8 cellular contexts compared by ENCODE assay signal in genomic region chr14:23301969-23302289, GRCh38. TPM values are rescaled to one million over a fixed set of nuclear protein-coding genes. Genes with fewer than 3 reads are reported as not detected.
DNase-seq lines count a peak whose midpoint lies in the region; ATAC-seq, FAIRE-seq and TF ChIP-seq lines count a peak whose summit lies in the region.

No MANE protein-coding gene starts in this region.

- H3K4me2 ChIP-seq in A549 (peak overlapping the region; percentile 84), HepG2 (ENCODE audit: low read depth, low read length) (peak overlapping the region; percentile 96)

- FAIRE-seq in A549 (lab: Jason Lieb, UNC), result no peak
- no peak for FAIRE-seq in HepG2 (lab: Jason Lieb, UNC)

- TF ChIP-seq POLR2A in A549 (IDR thresholded peaks at IDR 0.05; ENCODE audit: low read length) (peak; percentile 90), HepG2 (IDR thresholded peaks at IDR 0.05; ENCODE audit: insufficient read depth in 1 of 2, low read depth in 2 of 2, low read length in 2 of 2) (peak in 1 of 2 experiments; percentile 97; a peak in 2 of 4 replicates), transverse colon (IDR thresholded peaks at IDR 0.05) (peak; percentile 72)

- TF ChIP-seq EP300 in A549 (IDR thresholded peaks at IDR 0.05) (no peak), HepG2 (IDR thresholded peaks at IDR 0.05; ENCODE audit: low read depth in 2 of 2, low read length in 2 of 2) (peak in 1 of 2 experiments; percentile 2; a peak in 1 of 4 replicates), HepG2 (CRISPR knock-in tag; IDR thresholded peaks at IDR 0.05; ENCODE audit: borderline replicate concordance) (no peak; the same call in none of the 2 replicates), transverse colon (IDR thresholded peaks at IDR 0.05; ENCODE audit: low read depth) (no peak)

- H3K36me3 ChIP-seq in HepG2 (replicated peaks in 1 of 2; ENCODE audit: control insufficient read depth in 1 of 2, insufficient read depth in 2 of 2, low read length in 2 of 2) (peaks cover 3% of the 10 kb centered on the region in 2 experiments; a peak in 1 of 5 replicates), transverse colon (no peaks in the 10 kb centered on the region)

- ATAC-seq in A549 (peak; percentile 49 to 50), GM19035 (IDR thresholded peaks at IDR 0.05; ENCODE audit: unreplicated experiment) (peak; percentile 15), HG03432 (IDR thresholded peaks at IDR 0.05; ENCODE audit: unreplicated experiment) (peak; percentile 16), HepG2 (peak; percentile 34)

- in situ Hi-C loops in HepG2 (cut with HindIII; ENCODE audit: extremely low pct_ligation_motif_present, low pct_unique_long_range_greater_than_20kb) (loop anchor here (25.0 kb wide), 1 partner anchor 835 kb away; the partner anchor contains the start of genes EMC9, FITM1, PSME1 and PSME2), transverse colon (cut with MboI; ENCODE audit: low pct_ligation_motif_present in 1 of 4, low pct_unique_long_range_greater_than_20kb in 1 of 4, low sequenced_read_pairs in 3 of 4) (no loop called here)

- intact Hi-C loops in HepG2 (cut with micrococcal nuclease; ENCODE audit: unreplicated experiment) (loop anchor here (1.0 to 10.0 kb wide), 5 partner anchors 16 to 993 kb away; partner anchors contain the start of genes AJUBA, DCAF11, DHRS1 and HOMEZ), transverse colon (cut with DNase I; ENCODE audit: low total_unique reads) (no loop called here)

- H3K27ac ChIP-seq in A549, result peak overlapping the region; percentile 92
- peak overlapping the region; percentile 96 for H3K27ac ChIP-seq in angular gyrus (ENCODE audit: low read depth, low read length)
- peak overlapping the region; percentile 91 for H3K27ac ChIP-seq in HepG2 (ENCODE audit: extremely low read length, insufficient read depth, low read length)
- peak overlapping the region; percentile 99 to 100 (median 99) for H3K27ac ChIP-seq in transverse colon

- H2AFZ ChIP-seq in HepG2 (ENCODE audit: low read length), result no peak overlapping the region

- TF ChIP-seq RAD21 in A549 (conservative IDR thresholded peaks at IDR 0.05 in 1 of 2, IDR thresholded peaks at IDR 0.05 in 1 of 2), result no peak
- no peak; the same call in 1 of the 2 replicates for TF ChIP-seq RAD21 in HepG2 (CRISPR knock-in tag; IDR thresholded peaks at IDR 0.05)

- peak overlapping the region; percentile 82 for H3K9ac ChIP-seq in HepG2 (ENCODE audit: insufficient read depth, low read depth, low read length)

- CTCF ChIA-PET in A549 (lab: Yijun Ruan, JAX), result interaction anchor here (1.0 to 12.8 kb wide), 7 partner anchors 8 to 257 kb away, joined by 3 to 254 read pairs (median 15); partner anchors contain the start of genes HOMEZ and PABPN1
- CTCF ChIA-PET in HepG2 (lab: Yijun Ruan, JAX; ENCODE audit: low intra/inter-chr PET ratio, low total read pairs), result interaction anchor here (1.4 to 2.3 kb wide), 2 partner anchors 20 to 37 kb away, joined by 7 to 12 read pairs; partner anchors contain the start of gene PABPN1

- H3K4me1 ChIP-seq in A549 (peaks cover 23% of the 10 kb centered on the region), HepG2 (ENCODE audit: insufficient read depth, low read length) (peaks cover 57% of the 10 kb centered on the region), transverse colon (peaks cover 17 to 40% (median 29%) of the 10 kb centered on the region in 4 donors)

- no peaks in the 10 kb centered on the region for H4K20me1 ChIP-seq in HepG2 (ENCODE audit: insufficient read depth, low read length)

- peaks cover 6% of the 10 kb centered on the region for H3K79me2 ChIP-seq in HepG2 (ENCODE audit: insufficient read depth, low read length)

- TSS peak; percentile 32 for BruUV-seq in HepG2 (replicated peaks; lab: Mats Ljungman, UMichigan)

- POLR2A ChIA-PET in A549 (lab: Yijun Ruan, JAX) (interaction anchor here (0.6 to 4.1 kb wide), 9 partner anchors 9 to 914 kb away, joined by 3 to 40 read pairs (median 5); partner anchors contain the start of genes ACIN1, C14orf119, HOMEZ and MDP1), HepG2 (lab: Yijun Ruan, JAX) (interaction anchor here (0.5 to 18.7 kb wide), 35 partner anchors 9 to 1791 kb away, joined by 3 to 1053 read pairs (median 5); partner anchors contain the start of genes ACIN1, AJUBA, AP1G2 and C14orf119)

- no peaks in the 10 kb centered on the region for H3K9me3 ChIP-seq in A549
- H3K9me3 ChIP-seq in HepG2 (ENCODE audit: low read length), result no peaks in the 10 kb centered on the region
- H3K9me3 ChIP-seq in transverse colon, result no peaks in the 10 kb centered on the region

- WGBS in A549 (ENCODE audit: missing lambda C conversion rate), result 0% methylated on average over 6 of the region's 25 CpGs
- WGBS in HepG2 (ENCODE audit: low lambda C conversion rate), result 2% methylated on average over 20 of the region's 25 CpGs
- WGBS in transverse colon (ENCODE audit: low coverage in 1 of 2), 2 donors, result 0% methylated on average over 16 of the region's 25 CpGs; no CpG with 5 or more reads in 1 of the 2 donors

- DNase-seq in A549 (ENCODE audit: low read depth in 1 of 2, low spot score in 1 of 2) (no peak), HepG2 (ENCODE audit: low spot score) (no peak), transverse colon (no peak), GDM1 (lab: John Stamatoyannopoulos, UW) (no peak)
- DNase-seq in stimulated activated CD4-positive, alpha-beta T cell treated with anti-CD3 and anti-CD28 coated beads, Interleukin-4, amount 100 ng/mL, for 1 hour, result no peak

- H3K4me3 ChIP-seq in A549 (peak overlapping the region; percentile 58), HepG2 (replicated peaks in 1 of 3; ENCODE audit: insufficient read depth in 1 of 3, low read depth in 2 of 3, low read length in 3 of 3) (peak overlapping the region; percentile 61 to 88 (median 67)), transverse colon (peak overlapping the region; percentile 55 to 87 (median 75))

- TF ChIP-seq CTCF in A549 (IDR thresholded peaks at IDR 0.05) (no peak), HepG2 (CRISPR knock-in tag; IDR thresholded peaks at IDR 0.05) (no peak), transverse colon (IDR thresholded peaks at IDR 0.05) (no peak)

- no peaks in the 10 kb centered on the region; a peak in 1 of 5 replicates for H3K27me3 ChIP-seq in HepG2 (ENCODE audit: control insufficient read depth in 1 of 2, insufficient read depth in 2 of 2, low read length in 2 of 2)
- no peaks in the 10 kb centered on the region for H3K27me3 ChIP-seq in transverse colon

RNA-seq across cellular contexts. Expression of gene PPP1R3E, which starts 0.7 kb away (rescaled TPM):
- 11.1 and 12.4 TPM in 2 replicates for polyA plus RNA-seq in A549 (2011; rRNA removed)
- polyA plus RNA-seq in A549 (2012; cell fraction: cytosol; rRNA removed), result 5.0 and 5.1 TPM in 2 replicates
- 19.8 and 39.9 TPM in 2 replicates for polyA plus RNA-seq in A549 (2012; cell fraction: nucleus; rRNA removed)
- polyA plus RNA-seq in A549 (2017; fragmentation: RNase III; extraction: RNeasy Plus Mini Kit Qiagen cat#74134 plus additional on column Dnase treatment), result 5.3 to 7.5 TPM (median 6.8 TPM) in 3 replicates
- polyA minus RNA-seq in A549 (2011; rRNA and poly(A)+ RNA removed), result 4.9 and 6.7 TPM in 2 replicates
- total RNA-seq in HepG2 (2016; rRNA removed; fragmentation: Illumina TruSeq; extraction: Trizol), result 8.3 and 16.5 TPM in 2 replicates
- total RNA-seq in HepG2 (2016; cell fraction: cytosol; rRNA removed; fragmentation: Illumina TruSeq; extraction: Trizol; ENCODE audit: low read depth), result 2.5 and 3.0 TPM in 2 replicates
- 8.0 and 15.9 TPM in 2 replicates for total RNA-seq in HepG2 (2016; cell fraction: insoluble cytoplasmic fraction; rRNA removed; fragmentation: Illumina TruSeq; extraction: Trizol)
- total RNA-seq in HepG2 (2016; cell fraction: membrane; rRNA removed; fragmentation: Illumina TruSeq; extraction: Trizol), result 7.4 and 8.8 TPM in 2 replicates
- total RNA-seq in HepG2 (2016; cell fraction: nucleus; rRNA removed; fragmentation: Illumina TruSeq; extraction: Trizol), result 19.8 and 23.1 TPM in 2 replicates
- polyA plus RNA-seq in HepG2 (2011; rRNA removed), result 22.5 and 26.5 TPM in 2 replicates
- polyA plus RNA-seq in HepG2 (2011; cell fraction: cytosol; rRNA removed), result 7.4 and 8.8 TPM in 2 replicates
- polyA plus RNA-seq in HepG2 (2011; cell fraction: nucleus; rRNA removed), result 76.6 and 82.6 TPM in 2 replicates
- 17.5 and 26.4 TPM in 2 replicates for polyA plus RNA-seq in HepG2 (2012)
- polyA plus RNA-seq in HepG2 (2016; cell fraction: cytosol; fragmentation: Illumina TruSeq; extraction: Trizol; ENCODE audit: low read depth), result 3.7 and 5.1 TPM in 2 replicates
- polyA plus RNA-seq in HepG2 (2016; cell fraction: insoluble cytoplasmic fraction; fragmentation: Illumina TruSeq; extraction: Trizol; ENCODE audit: low read depth), result 11.7 and 14.7 TPM in 2 replicates
- polyA plus RNA-seq in HepG2 (2016; cell fraction: membrane; fragmentation: Illumina TruSeq; extraction: Trizol; ENCODE audit: low read depth), result 7.2 and 7.4 TPM in 2 replicates
- polyA plus RNA-seq in HepG2 (2016; cell fraction: nucleus; fragmentation: Illumina TruSeq; extraction: Trizol; ENCODE audit: insufficient read depth, low read depth), result 47.6 and 61.8 TPM in 2 replicates
- 10.2 and 19.7 TPM in 2 replicates for polyA minus RNA-seq in HepG2 (2011; rRNA and poly(A)+ RNA removed; ENCODE audit: low replicate concordance)
- 2.6 and 4.5 TPM in 2 replicates for polyA minus RNA-seq in HepG2 (2011; cell fraction: cytosol; rRNA and poly(A)+ RNA removed)
- 55.5 and 56.2 TPM in 2 replicates for polyA minus RNA-seq in HepG2 (2011; cell fraction: nucleus; rRNA and poly(A)+ RNA removed)
- total RNA-seq in transverse colon, result 10 to 100 TPM in 3 of 4 donors, 1 to 10 TPM in 1; 9.1 to 13.9 (median 11.0) TPM

RNA-seq across cellular contexts. Expression of gene BCL2L2, which starts 4.7 kb away (rescaled TPM):
- polyA plus RNA-seq in A549 (2011; rRNA removed), result 17.8 and 20.8 TPM in 2 replicates
- polyA plus RNA-seq in A549 (2012; cell fraction: cytosol; rRNA removed), result 15.4 and 18.6 TPM in 2 replicates
- polyA plus RNA-seq in A549 (2012; cell fraction: nucleus; rRNA removed), result 18.1 and 31.0 TPM in 2 replicates
- polyA plus RNA-seq in A549 (2017; fragmentation: RNase III; extraction: RNeasy Plus Mini Kit Qiagen cat#74134 plus additional on column Dnase treatment), result 24.7 to 25.4 TPM (median 25.2 TPM) in 3 replicates
- polyA minus RNA-seq in A549 (2011; rRNA and poly(A)+ RNA removed), result 10.5 and 11.0 TPM in 2 replicates
- 26.6 and 28.1 TPM in 2 replicates for total RNA-seq in HepG2 (2016; rRNA removed; fragmentation: Illumina TruSeq; extraction: Trizol)
- 5.8 and 7.1 TPM in 2 replicates for total RNA-seq in HepG2 (2016; cell fraction: cytosol; rRNA removed; fragmentation: Illumina TruSeq; extraction: Trizol; ENCODE audit: low read depth)
- total RNA-seq in HepG2 (2016; cell fraction: insoluble cytoplasmic fraction; rRNA removed; fragmentation: Illumina TruSeq; extraction: Trizol), result 23.5 and 29.8 TPM in 2 replicates
- 24.4 and 25.0 TPM in 2 replicates for total RNA-seq in HepG2 (2016; cell fraction: membrane; rRNA removed; fragmentation: Illumina TruSeq; extraction: Trizol)
- total RNA-seq in HepG2 (2016; cell fraction: nucleus; rRNA removed; fragmentation: Illumina TruSeq; extraction: Trizol), result 38.0 and 39.0 TPM in 2 replicates
- 49.8 and 58.5 TPM in 2 replicates for polyA plus RNA-seq in HepG2 (2011; rRNA removed)
- polyA plus RNA-seq in HepG2 (2011; cell fraction: cytosol; rRNA removed), result 47.5 and 52.5 TPM in 2 replicates
- polyA plus RNA-seq in HepG2 (2011; cell fraction: nucleus; rRNA removed), result 125 and 134 TPM in 2 replicates
- 58.4 and 61.4 TPM in 2 replicates for polyA plus RNA-seq in HepG2 (2012)
- polyA plus RNA-seq in HepG2 (2016; cell fraction: cytosol; fragmentation: Illumina TruSeq; extraction: Trizol; ENCODE audit: low read depth), result 5.0 and 5.6 TPM in 2 replicates
- polyA plus RNA-seq in HepG2 (2016; cell fraction: insoluble cytoplasmic fraction; fragmentation: Illumina TruSeq; extraction: Trizol; ENCODE audit: low read depth), result 24.9 and 26.1 TPM in 2 replicates
- polyA plus RNA-seq in HepG2 (2016; cell fraction: membrane; fragmentation: Illumina TruSeq; extraction: Trizol; ENCODE audit: low read depth), result 16.9 and 17.1 TPM in 2 replicates
- 62.1 and 68.2 TPM in 2 replicates for polyA plus RNA-seq in HepG2 (2016; cell fraction: nucleus; fragmentation: Illumina TruSeq; extraction: Trizol; ENCODE audit: insufficient read depth, low read depth)
- 14.9 and 41.6 TPM in 2 replicates for polyA minus RNA-seq in HepG2 (2011; rRNA and poly(A)+ RNA removed; ENCODE audit: low replicate concordance)
- 15.1 and 17.5 TPM in 2 replicates for polyA minus RNA-seq in HepG2 (2011; cell fraction: cytosol; rRNA and poly(A)+ RNA removed)
- 64.5 and 72.0 TPM in 2 replicates for polyA minus RNA-seq in HepG2 (2011; cell fraction: nucleus; rRNA and poly(A)+ RNA removed)
- 10 to 100 TPM; 23.9 to 49.0 (median 43.0) TPM for total RNA-seq in transverse colon

RNA-seq across cellular contexts. Expression of gene HOMEZ, which starts 16.0 kb away (rescaled TPM):
- polyA plus RNA-seq in A549 (2011; rRNA removed), result 9.2 and 11.7 TPM in 2 replicates
- polyA plus RNA-seq in A549 (2012; cell fraction: cytosol; rRNA removed), result 6.4 and 6.8 TPM in 2 replicates
- polyA plus RNA-seq in A549 (2012; cell fraction: nucleus; rRNA removed), result 5.3 and 5.5 TPM in 2 replicates
- 7.7 to 8.8 TPM (median 8.4 TPM) in 3 replicates for polyA plus RNA-seq in A549 (2017; fragmentation: RNase III; extraction: RNeasy Plus Mini Kit Qiagen cat#74134 plus additional on column Dnase treatment)
- 20.0 and 25.1 TPM in 2 replicates for polyA minus RNA-seq in A549 (2011; rRNA and poly(A)+ RNA removed)
- 13.6 and 14.5 TPM in 2 replicates for total RNA-seq in HepG2 (2016; rRNA removed; fragmentation: Illumina TruSeq; extraction: Trizol)
- 11.3 and 13.1 TPM in 2 replicates for total RNA-seq in HepG2 (2016; cell fraction: cytosol; rRNA removed; fragmentation: Illumina TruSeq; extraction: Trizol; ENCODE audit: low read depth)
- 10.5 and 16.1 TPM in 2 replicates for total RNA-seq in HepG2 (2016; cell fraction: insoluble cytoplasmic fraction; rRNA removed; fragmentation: Illumina TruSeq; extraction: Trizol)
- total RNA-seq in HepG2 (2016; cell fraction: membrane; rRNA removed; fragmentation: Illumina TruSeq; extraction: Trizol), result 14.8 and 16.4 TPM in 2 replicates
- total RNA-seq in HepG2 (2016; cell fraction: nucleus; rRNA removed; fragmentation: Illumina TruSeq; extraction: Trizol), result 10.9 and 15.9 TPM in 2 replicates
- polyA plus RNA-seq in HepG2 (2011; rRNA removed), result 31.8 and 35.0 TPM in 2 replicates
- polyA plus RNA-seq in HepG2 (2011; cell fraction: cytosol; rRNA removed), result 26.7 and 26.8 TPM in 2 replicates
- 13.9 and 15.8 TPM in 2 replicates for polyA plus RNA-seq in HepG2 (2011; cell fraction: nucleus; rRNA removed)
- polyA plus RNA-seq in HepG2 (2012), result 11.3 and 15.2 TPM in 2 replicates
- 29.8 and 33.7 TPM in 2 replicates for polyA plus RNA-seq in HepG2 (2016; cell fraction: cytosol; fragmentation: Illumina TruSeq; extraction: Trizol; ENCODE audit: low read depth)
- 16.7 and 23.2 TPM in 2 replicates for polyA plus RNA-seq in HepG2 (2016; cell fraction: insoluble cytoplasmic fraction; fragmentation: Illumina TruSeq; extraction: Trizol; ENCODE audit: low read depth)
- 23.7 and 26.4 TPM in 2 replicates for polyA plus RNA-seq in HepG2 (2016; cell fraction: membrane; fragmentation: Illumina TruSeq; extraction: Trizol; ENCODE audit: low read depth)
- 20.7 and 24.1 TPM in 2 replicates for polyA plus RNA-seq in HepG2 (2016; cell fraction: nucleus; fragmentation: Illumina TruSeq; extraction: Trizol; ENCODE audit: insufficient read depth, low read depth)
- 56.0 and 72.1 TPM in 2 replicates for polyA minus RNA-seq in HepG2 (2011; rRNA and poly(A)+ RNA removed; ENCODE audit: low replicate concordance)
- 22.0 and 25.8 TPM in 2 replicates for polyA minus RNA-seq in HepG2 (2011; cell fraction: cytosol; rRNA and poly(A)+ RNA removed)
- polyA minus RNA-seq in HepG2 (2011; cell fraction: nucleus; rRNA and poly(A)+ RNA removed), result 19.6 and 28.8 TPM in 2 replicates
- 10 to 100 TPM in 2 of 4 donors, 1 to 10 TPM in 2; 1.9 to 12.9 (median 8.6) TPM for total RNA-seq in transverse colon

RNA-seq across cellular contexts. Expression of gene PABPN1, which starts 19.3 kb away (rescaled TPM):
- polyA plus RNA-seq in A549 (2011; rRNA removed), result 197 and 234 TPM in 2 replicates
- polyA plus RNA-seq in A549 (2012; cell fraction: cytosol; rRNA removed), result 170 TPM in 2 replicates
- polyA plus RNA-seq in A549 (2012; cell fraction: nucleus; rRNA removed), result 227 and 314 TPM in 2 replicates
- 148 to 158 TPM (median 157 TPM) in 3 replicates for polyA plus RNA-seq in A549 (2017; fragmentation: RNase III; extraction: RNeasy Plus Mini Kit Qiagen cat#74134 plus additional on column Dnase treatment)
- polyA minus RNA-seq in A549 (2011; rRNA and poly(A)+ RNA removed), result 73.1 and 92.0 TPM in 2 replicates
- 173 and 233 TPM in 2 replicates for total RNA-seq in HepG2 (2016; rRNA removed; fragmentation: Illumina TruSeq; extraction: Trizol)
- total RNA-seq in HepG2 (2016; cell fraction: cytosol; rRNA removed; fragmentation: Illumina TruSeq; extraction: Trizol; ENCODE audit: low read depth), result 164 and 170 TPM in 2 replicates
- total RNA-seq in HepG2 (2016; cell fraction: insoluble cytoplasmic fraction; rRNA removed; fragmentation: Illumina TruSeq; extraction: Trizol), result 151 and 261 TPM in 2 replicates
- 240 and 258 TPM in 2 replicates for total RNA-seq in HepG2 (2016; cell fraction: membrane; rRNA removed; fragmentation: Illumina TruSeq; extraction: Trizol)
- total RNA-seq in HepG2 (2016; cell fraction: nucleus; rRNA removed; fragmentation: Illumina TruSeq; extraction: Trizol), result 233 and 257 TPM in 2 replicates
- 524 and 560 TPM in 2 replicates for polyA plus RNA-seq in HepG2 (2011; rRNA removed)
- polyA plus RNA-seq in HepG2 (2011; cell fraction: cytosol; rRNA removed), result 223 and 254 TPM in 2 replicates
- polyA plus RNA-seq in HepG2 (2011; cell fraction: nucleus; rRNA removed), result 1,653 and 1,890 TPM in 2 replicates
- polyA plus RNA-seq in HepG2 (2012), result 250 and 273 TPM in 2 replicates
- 203 and 217 TPM in 2 replicates for polyA plus RNA-seq in HepG2 (2016; cell fraction: cytosol; fragmentation: Illumina TruSeq; extraction: Trizol; ENCODE audit: low read depth)
- polyA plus RNA-seq in HepG2 (2016; cell fraction: insoluble cytoplasmic fraction; fragmentation: Illumina TruSeq; extraction: Trizol; ENCODE audit: low read depth), result 267 and 292 TPM in 2 replicates
- 282 and 307 TPM in 2 replicates for polyA plus RNA-seq in HepG2 (2016; cell fraction: membrane; fragmentation: Illumina TruSeq; extraction: Trizol; ENCODE audit: low read depth)
- polyA plus RNA-seq in HepG2 (2016; cell fraction: nucleus; fragmentation: Illumina TruSeq; extraction: Trizol; ENCODE audit: insufficient read depth, low read depth), result 742 and 751 TPM in 2 replicates
- polyA minus RNA-seq in HepG2 (2011; rRNA and poly(A)+ RNA removed; ENCODE audit: low replicate concordance), result 87.7 and 98.1 TPM in 2 replicates
- 48.4 and 51.4 TPM in 2 replicates for polyA minus RNA-seq in HepG2 (2011; cell fraction: cytosol; rRNA and poly(A)+ RNA removed)
- 305 and 331 TPM in 2 replicates for polyA minus RNA-seq in HepG2 (2011; cell fraction: nucleus; rRNA and poly(A)+ RNA removed)
- 100 to 1,000 TPM in 1 of 4 donors, 10 to 100 TPM in 3; 50.0 to 149 (median 63.7) TPM for total RNA-seq in transverse colon

RNA-seq across cellular contexts. Expression of gene SLC22A17, which starts 50.8 kb away (rescaled TPM):
- 3.5 and 4.6 TPM in 2 replicates for polyA plus RNA-seq in A549 (2011; rRNA removed)
- 4.1 and 5.6 TPM in 2 replicates for polyA plus RNA-seq in A549 (2012; cell fraction: cytosol; rRNA removed)
- polyA plus RNA-seq in A549 (2012; cell fraction: nucleus; rRNA removed), result 23.6 and 27.7 TPM in 2 replicates
- 6.3 to 9.6 TPM (median 8.4 TPM) in 3 replicates for polyA plus RNA-seq in A549 (2017; fragmentation: RNase III; extraction: RNeasy Plus Mini Kit Qiagen cat#74134 plus additional on column Dnase treatment)
- 3.5 and 4.2 TPM in 2 replicates for polyA minus RNA-seq in A549 (2011; rRNA and poly(A)+ RNA removed)
- 0.48 and 0.95 TPM in 2 replicates for total RNA-seq in HepG2 (2016; rRNA removed; fragmentation: Illumina TruSeq; extraction: Trizol)
- 0.30 TPM in 1 of 2 replicates, not detected in the other for total RNA-seq in HepG2 (2016; cell fraction: cytosol; rRNA removed; fragmentation: Illumina TruSeq; extraction: Trizol; ENCODE audit: low read depth)
- 0.21 and 0.91 TPM in 2 replicates for total RNA-seq in HepG2 (2016; cell fraction: insoluble cytoplasmic fraction; rRNA removed; fragmentation: Illumina TruSeq; extraction: Trizol)
- 0.12 and 0.31 TPM in 2 replicates for total RNA-seq in HepG2 (2016; cell fraction: membrane; rRNA removed; fragmentation: Illumina TruSeq; extraction: Trizol)
- 1.2 TPM in 2 replicates for total RNA-seq in HepG2 (2016; cell fraction: nucleus; rRNA removed; fragmentation: Illumina TruSeq; extraction: Trizol)
- polyA plus RNA-seq in HepG2 (2011; rRNA removed), result 1.1 and 1.8 TPM in 2 replicates
- polyA plus RNA-seq in HepG2 (2011; cell fraction: cytosol; rRNA removed), result 0.69 and 0.98 TPM in 2 replicates
- polyA plus RNA-seq in HepG2 (2011; cell fraction: nucleus; rRNA removed), result 9.4 and 11.6 TPM in 2 replicates
- polyA plus RNA-seq in HepG2 (2012), result 1.7 and 2.3 TPM in 2 replicates
- 0.12 and 0.14 TPM in 2 replicates for polyA plus RNA-seq in HepG2 (2016; cell fraction: cytosol; fragmentation: Illumina TruSeq; extraction: Trizol; ENCODE audit: low read depth)
- polyA plus RNA-seq in HepG2 (2016; cell fraction: insoluble cytoplasmic fraction; fragmentation: Illumina TruSeq; extraction: Trizol; ENCODE audit: low read depth), result 0.27 and 0.67 TPM in 2 replicates
- polyA plus RNA-seq in HepG2 (2016; cell fraction: membrane; fragmentation: Illumina TruSeq; extraction: Trizol; ENCODE audit: low read depth), result 0.16 and 0.19 TPM in 2 replicates
- polyA plus RNA-seq in HepG2 (2016; cell fraction: nucleus; fragmentation: Illumina TruSeq; extraction: Trizol; ENCODE audit: insufficient read depth, low read depth), result 3.6 and 3.8 TPM in 2 replicates
- 3.1 TPM in 1 of 2 replicates, not detected in the other for polyA minus RNA-seq in HepG2 (2011; rRNA and poly(A)+ RNA removed; ENCODE audit: low replicate concordance)
- 0.59 and 1.5 TPM in 2 replicates for polyA minus RNA-seq in HepG2 (2011; cell fraction: cytosol; rRNA and poly(A)+ RNA removed)
- polyA minus RNA-seq in HepG2 (2011; cell fraction: nucleus; rRNA and poly(A)+ RNA removed), result 0.99 and 1.9 TPM in 2 replicates
- 10 to 100 TPM in 1 of 4 donors, 1 to 10 TPM in 3; 4.0 to 14.2 (median 8.5) TPM for total RNA-seq in transverse colon

Comparison
In these comparisons a context has a peak if more than half of its experiments do, and no peak if none do; other contexts are left out.
1. Of the 38 proteins assayed by ChIP-seq in both HepG2 and A549: peak only in HepG2: ESRRA, FOSL2, HDAC2, KDM1A, NR3C1, PBX3 and 2 more; only in A549: MAX, NPAS2, TP53 and ZFP36; in both: BCL3, MYC and PHF8; in neither: 18; mixed calls (peak in some experiments, not most) for 5.